ENCODE assay signal across 8 cellular contexts in the genomic region with DNA sequence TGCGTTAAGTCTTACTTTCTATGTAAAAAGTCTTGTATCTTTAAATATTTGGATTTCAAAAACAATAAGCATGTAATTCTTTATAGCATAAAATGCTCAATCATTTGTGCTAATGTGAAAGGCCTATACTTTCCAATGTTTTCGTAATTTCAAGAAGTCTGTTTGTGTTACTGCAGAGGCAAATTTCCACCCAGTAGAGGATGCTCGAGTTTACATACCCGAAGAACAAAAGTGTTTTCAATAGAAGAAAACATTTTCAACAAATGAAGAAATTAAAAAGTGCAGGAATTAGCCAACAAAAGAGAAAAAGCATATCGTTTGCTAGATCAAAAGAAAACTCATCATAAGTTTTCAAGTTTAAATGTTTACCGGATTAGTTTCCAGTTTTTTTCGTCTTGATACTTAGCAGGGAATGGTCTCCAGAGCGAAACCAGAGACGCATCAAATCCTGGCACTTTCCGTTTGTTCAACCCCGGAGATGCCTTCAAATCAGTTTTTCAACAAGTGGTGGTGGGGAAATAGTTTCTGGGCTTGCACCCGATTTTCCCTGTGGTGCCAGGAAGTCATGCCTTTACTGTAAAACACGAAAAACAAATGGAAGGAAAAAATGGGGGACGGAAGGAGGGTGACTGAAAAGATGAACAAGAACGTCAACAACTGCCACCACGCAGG. TPM values are rescaled to one million over a fixed set of nuclear protein-coding genes. Genes with fewer than 3 reads are reported as not detected.
DNase-seq lines count a peak whose midpoint lies in the region; ATAC-seq, FAIRE-seq and TF ChIP-seq lines count a peak whose summit lies in the region.

No MANE protein-coding gene starts in this region.

- H3K36me3 ChIP-seq in OCI-LY3 (replicated peaks; ENCODE audit: low read depth, low read length): peaks cover 26% of the 10 kb centered on the region
- H3K36me3 ChIP-seq in duodenal mucosa (ENCODE audit: control insufficient read depth in 1 of 2, insufficient read depth in 2 of 2, low read length in 2 of 2): peaks cover 7 to 15% of the 10 kb centered on the region in 2 donors

- peaks cover 32% of the 10 kb centered on the region for H4K20me1 ChIP-seq in OCI-LY3 (ENCODE audit: insufficient read depth, low read length)

- peak overlapping the region; percentile 57; the same call in 1 of the 2 replicates for H2AFZ ChIP-seq in OCI-LY3 (ENCODE audit: low read depth, low read length)

- H3K4me3 Mint-ChIP-seq in naive thymus-derived CD8-positive, alpha-beta T cell: peak overlapping the region; percentile 90 to 100 (median 97)

- POLR2A ChIA-PET in naive thymus-derived CD8-positive, alpha-beta T cell (lab: Charles Lee): interaction anchor here (1.1 to 2.3 kb wide), 9 partner anchors 17 to 831 kb away, joined by 3 to 68 read pairs (median 5); partner anchors contain the start of genes C3orf38 and CHMP2B

- H3K9ac ChIP-seq in OCI-LY3 (ENCODE audit: low read length) (peak overlapping the region; percentile 80), duodenal mucosa (ENCODE audit: low read depth in 1 of 2, low read length in 2 of 2) (peak overlapping the region; percentile 63 to 67)

- peaks cover 25 to 66% (median 54%) of the 10 kb centered on the region in 4 donors for H3K4me1 Mint-ChIP-seq in naive thymus-derived CD8-positive, alpha-beta T cell

- FAIRE-seq in GM12892 (lab: Jason Lieb, UNC): no peak

- peak overlapping the region; percentile 94 to 99 (median 98) for H3K27ac Mint-ChIP-seq in naive thymus-derived CD8-positive, alpha-beta T cell

- H3K4me3 ChIP-seq in OCI-LY3 (ENCODE audit: low read length): peak overlapping the region; percentile 91
- peak overlapping the region; percentile 87 to 89 for H3K4me3 ChIP-seq in duodenal mucosa (ENCODE audit: low read depth in 1 of 2, low read length in 2 of 2)

- H3K4me2 ChIP-seq in OCI-LY3 (ENCODE audit: low read length): peak overlapping the region; percentile 77

- no peak for ATAC-seq in naive thymus-derived CD8-positive, alpha-beta T cell

- H3K9me3 ChIP-seq in OCI-LY3 (ENCODE audit: insufficient read depth, low read length): no peaks in the 10 kb centered on the region
- H3K9me3 ChIP-seq in duodenal mucosa (ENCODE audit: control insufficient read depth in 1 of 2, low read length in 2 of 2): no peaks in the 10 kb centered on the region

- no peaks in the 10 kb centered on the region for H3K9me3 Mint-ChIP-seq in naive thymus-derived CD8-positive, alpha-beta T cell

- DNase-seq in DMS53 (lab: John Stamatoyannopoulos, UW) (peak; percentile 2), DMS53 treated with DMSO at 0.1 percent for 48 hours (lab: John Stamatoyannopoulos, UW; ENCODE audit: unreplicated experiment) (no peak), GM12892 (ENCODE audit: insufficient read length) (no peak), HuH-7.5 (ENCODE audit: low spot score) (no peak), AML-193 (lab: John Stamatoyannopoulos, UW) (no peak)
- peak in 2 of 10 donors; percentile 18 to 23 for DNase-seq in naive thymus-derived CD8-positive, alpha-beta T cell

- no peak for TF ChIP-seq CTCF in OCI-LY3 (IDR thresholded peaks at IDR 0.05; ENCODE audit: low read depth, low read length)

- no peaks in the 10 kb centered on the region for H3K27me3 ChIP-seq in OCI-LY3 (ENCODE audit: low read depth, low read length)
- no peaks in the 10 kb centered on the region for H3K27me3 ChIP-seq in duodenal mucosa (ENCODE audit: control insufficient read depth in 1 of 2, insufficient read depth in 2 of 2, low read length in 2 of 2)

- H3K79me2 ChIP-seq in OCI-LY3 (ENCODE audit: low read length): peaks cover 59% of the 10 kb centered on the region

- TF ChIP-seq POLR2A in GM12892 (IDR thresholded peaks at IDR 0.05; ENCODE audit: low read depth, low read length): no peak

- H3K4me1 ChIP-seq in OCI-LY3 (ENCODE audit: low read length) (peaks cover 27% of the 10 kb centered on the region), duodenal mucosa (ENCODE audit: control insufficient read depth in 1 of 2, insufficient read depth in 2 of 2, low read length in 2 of 2) (peaks cover 17 to 29% of the 10 kb centered on the region in 2 donors)

- H3K36me3 Mint-ChIP-seq in naive thymus-derived CD8-positive, alpha-beta T cell: peaks cover 13 to 34% (median 28%) of the 10 kb centered on the region in 3 donors

- H3K27me3 Mint-ChIP-seq in naive thymus-derived CD8-positive, alpha-beta T cell: no peaks in the 10 kb centered on the region

- H3K27ac ChIP-seq in OCI-LY3 (ENCODE audit: low read length) (peak overlapping the region; percentile 71), duodenal mucosa (ENCODE audit: low read depth, low read length) (peak overlapping the region; percentile 91)

RNA-seq across cellular contexts. Expression of gene CGGBP1, which starts 1.0 kb away (rescaled TPM):
- total RNA-seq in naive thymus-derived CD8-positive, alpha-beta T cell: 100 to 1,000 TPM; 151 to 153 TPM
- polyA plus RNA-seq in naive thymus-derived CD8-positive, alpha-beta T cell: 10 to 100 TPM; 85.8 to 97.2 (median 92.1) TPM
- 46.1 TPM for polyA plus RNA-seq in GM12892 (2012; ENCODE audit: missing spikeins)

RNA-seq across cellular contexts. Expression of gene ZNF654, which starts 1.3 kb away (rescaled TPM):
- total RNA-seq in naive thymus-derived CD8-positive, alpha-beta T cell: 10 to 100 TPM; 23.1 to 24.7 TPM
- polyA plus RNA-seq in naive thymus-derived CD8-positive, alpha-beta T cell: 10 to 100 TPM; 11.1 to 13.9 (median 11.2) TPM
- polyA plus RNA-seq in GM12892 (2012; ENCODE audit: missing spikeins): 13.6 TPM
